1 cellular context compared by ENCODE assay signal in genomic region chr22:41833369-41834004, GRCh38.
A peak's percentile ranks its signal among the peaks of the same experiment; 100 is the strongest.
TF ChIP-seq lines count a peak whose summit lies in the region.

No MANE protein-coding gene starts in this region.

TF ChIP-seq in K562, 482 proteins besides CTCF, POLR2A, EP300 and RAD21 (continued from another document):
- no peak for TF ChIP-seq ZNF398 (CRISPR knock-in tag; IDR thresholded peaks at IDR 0.05)
- TF ChIP-seq RBM39 (optimal IDR thresholded peaks at IDR 0.05; ENCODE audit: low read depth, low read length): no peak
- TF ChIP-seq ZNF512 (tag; IDR thresholded peaks at IDR 0.05): no peak
- TF ChIP-seq HNRNPL (IDR thresholded peaks at IDR 0.05; ENCODE audit: low read depth, low read length): peak; percentile 88
- no peak for TF ChIP-seq TFAM (CRISPR knock-in tag; conservative IDR thresholded peaks at IDR 0.05)
- peak; percentile 77 for TF ChIP-seq MGA (IDR thresholded peaks at IDR 0.05)
- no peak for TF ChIP-seq NFIC (IDR thresholded peaks at IDR 0.05)
- no peak for TF ChIP-seq RERE (CRISPR knock-in tag; IDR thresholded peaks at IDR 0.05; ENCODE audit: borderline replicate concordance)
- TF ChIP-seq HDAC3 (IDR thresholded peaks at IDR 0.05; ENCODE audit: borderline replicate concordance, partially characterized antibody): no peak
- TF ChIP-seq RNF219 (CRISPR knock-in tag; IDR thresholded peaks at IDR 0.05): no peak
- no peak for TF ChIP-seq GABPB1 (CRISPR knock-in tag; IDR thresholded peaks at IDR 0.05)
